In the genomic region with DNA sequence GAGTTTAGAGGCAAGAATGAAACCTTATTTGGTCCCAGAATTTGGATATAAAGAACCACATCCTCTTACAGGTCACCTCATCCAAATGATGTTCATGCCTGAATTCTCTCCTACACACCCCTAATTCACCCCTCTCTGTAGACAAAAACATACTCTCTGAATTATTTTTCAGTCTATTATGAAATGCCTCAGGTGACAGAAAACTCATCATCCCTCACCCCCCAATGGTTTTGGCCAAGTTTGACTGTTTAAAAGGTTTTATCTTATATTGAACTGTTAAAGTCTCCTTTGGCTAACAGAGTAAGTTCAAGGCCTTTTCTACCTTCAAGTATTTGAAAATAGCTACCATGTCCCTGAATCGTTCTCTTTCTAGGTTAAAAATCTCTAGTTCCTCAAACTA, we compare ENCODE assay signal across 33 cellular contexts. TPM values are rescaled to one million over a fixed set of nuclear protein-coding genes. Genes with fewer than 3 reads are reported as not detected.
A peak's percentile ranks its signal among the peaks of the same experiment; 100 is the strongest.
DNase-seq lines count a peak whose midpoint lies in the region; ATAC-seq and TF ChIP-seq lines count a peak whose summit lies in the region.
"Had no signal": no experiment of that assay in that cellular context is flagged by ENCODE, and none has a peak within 500 bp of the region (broad histone marks: within the 10 kb centered on the region; RNA-seq: fewer than 3 reads in every experiment).

No MANE protein-coding gene starts in this region.

- H3K27ac Mint-ChIP-seq in T-helper 2 cell treated with Interferon-gamma antibody and Interleukin-4, amounts not matched to agents 5 μg/mL and 100 μg/mL, for 36 hours: peak overlapping the region; percentile 31
- H3K27ac Mint-ChIP-seq in CD14-positive monocyte (peak overlapping the region in 5 of 7 donors; percentile 20 to 60 (median 47)), memory B cell (peak overlapping the region; percentile 94)
- H3K27ac Mint-ChIP-seq: mesothelial cell of epicardium had no signal

- H4K20me1 ChIP-seq in OCI-LY7 (ENCODE audit: insufficient read depth, low read length): no peaks in the 10 kb centered on the region

- no peak for ATAC-seq in memory B cell (ENCODE audit: low read depth)
- ATAC-seq: gastroesophageal sphincter, GM12878, K562, Panc1, psoas muscle, SK-N-SH treated with all-trans-retinoic acid at 6 μM for 48 hours had no signal

- peaks cover 98% of the 10 kb centered on the region for H3K4me1 ChIP-seq in OCI-LY7 (ENCODE audit: insufficient read depth, low read length, poor library complexity, severe bottlenecking)
- H3K4me1 ChIP-seq: psoas muscle, sigmoid colon, testis had no signal

- H3K9me3 ChIP-seq in OCI-LY7 (ENCODE audit: low read length): peaks cover 14% of the 10 kb centered on the region; the same call in 1 of the 2 replicates
- H3K9me3 ChIP-seq: gastroesophageal sphincter, psoas muscle, testis had no signal

- POLR2A ChIA-PET in OCI-LY7 (lab: Charles Lee): interaction anchor here (0.6 to 1.2 kb wide), 4 partner anchors 16 to 1025 kb away, joined by 3 read pairs; no protein-coding TSS in a partner anchor

- peak overlapping the region; percentile 32 for H3K4me3 Mint-ChIP-seq in T-helper 2 cell treated with Interferon-gamma antibody and Interleukin-4, amounts not matched to agents 5 μg/mL and 100 μg/mL, for 36 hours
- H3K4me3 Mint-ChIP-seq in CD14-positive monocyte: no peak overlapping the region
- H3K4me3 Mint-ChIP-seq in memory B cell: peak overlapping the region; percentile 63
- H3K4me3 Mint-ChIP-seq: mesothelial cell of epicardium had no signal

- CTCF ChIA-PET in OCI-LY7 (lab: Charles Lee; ENCODE audit: unreplicated experiment): no interaction called here

- TF ChIP-seq CTCF in CD14-positive monocyte (IDR thresholded peaks at IDR 0.05): no peak
- no peak for TF ChIP-seq CTCF in OCI-LY7 (conservative IDR thresholded peaks at IDR 0.05; ENCODE audit: low read length)

- H3K27ac ChIP-seq in OCI-LY7 (ENCODE audit: low read depth, low read length, poor library complexity, severe bottlenecking): peak overlapping the region; percentile 60
- H3K27ac ChIP-seq: gastroesophageal sphincter, hepatocyte, psoas muscle, sigmoid colon, testis, WERI-Rb-1 had no signal

- H2AFZ ChIP-seq in OCI-LY7 (ENCODE audit: low read length): peak overlapping the region; percentile 54; the same call in 1 of the 2 replicates
- H2AFZ ChIP-seq: hepatocyte had no signal

- no peaks in the 10 kb centered on the region for H3K9me2 ChIP-seq in OCI-LY7 (ENCODE audit: insufficient read depth, low read length)

- intact Hi-C loops in CD14-positive monocyte (cut with micrococcal nuclease): no loop called here
- intact Hi-C loops in OCI-LY7 (cut with micrococcal nuclease; ENCODE audit: unreplicated experiment): loop anchor here (10.0 kb wide), 1 partner anchor 494 kb away; no protein-coding TSS in a partner anchor

- no peaks in the 10 kb centered on the region for H3K27me3 Mint-ChIP-seq in T-helper 2 cell treated with Interferon-gamma antibody and Interleukin-4, amounts not matched to agents 5 μg/mL and 100 μg/mL, for 36 hours (ENCODE audit: low read depth)
- H3K27me3 Mint-ChIP-seq in CD14-positive monocyte (ENCODE audit: low read depth in 3 of 3): peaks cover 0 to 3% (median 1%) of the 10 kb centered on the region in 3 donors
- no peaks in the 10 kb centered on the region for H3K27me3 Mint-ChIP-seq in memory B cell
- H3K27me3 Mint-ChIP-seq: activated naive CD4-positive, alpha-beta T cell treated with anti-CD3 and anti-CD28 coated beads, Interleukin-2, amount 50 U/mL, for 24 hours had no signal

- H3K9me3 Mint-ChIP-seq in T-helper 2 cell treated with Interferon-gamma antibody and Interleukin-4, amounts not matched to agents 5 μg/mL and 100 μg/mL, for 36 hours: peaks cover 23% of the 10 kb centered on the region
- peaks cover 0 to 2% (median 0%) of the 10 kb centered on the region in 7 donors for H3K9me3 Mint-ChIP-seq in CD14-positive monocyte
- H3K9me3 Mint-ChIP-seq in memory B cell: peaks cover 2% of the 10 kb centered on the region
- H3K9me3 Mint-ChIP-seq: activated naive CD4-positive, alpha-beta T cell treated with anti-CD3 and anti-CD28 coated beads, Interleukin-2, amount 50 U/mL, for 24 hours had no signal

- peaks cover 26% of the 10 kb centered on the region; the same call in 1 of the 2 replicates for H3K79me2 ChIP-seq in OCI-LY7 (ENCODE audit: insufficient read depth, low read depth, low read length)
- H3K79me2 ChIP-seq: hepatocyte had no signal

- peaks cover 5% of the 10 kb centered on the region; the same call in 1 of the 2 replicates for H3K36me3 ChIP-seq in OCI-LY7 (ENCODE audit: insufficient read depth, low read length)
- H3K36me3 ChIP-seq: gastroesophageal sphincter, sigmoid colon, WERI-Rb-1 had no signal

- peaks cover 29% of the 10 kb centered on the region for H3K36me3 Mint-ChIP-seq in T-helper 2 cell treated with Interferon-gamma antibody and Interleukin-4, amounts not matched to agents 5 μg/mL and 100 μg/mL, for 36 hours (ENCODE audit: low read depth)
- peaks cover 1 to 9% of the 10 kb centered on the region in 2 donors for H3K36me3 Mint-ChIP-seq in CD14-positive monocyte
- H3K36me3 Mint-ChIP-seq in memory B cell: peaks cover 13% of the 10 kb centered on the region
- H3K36me3 Mint-ChIP-seq: mesothelial cell of epicardium had no signal

- peaks cover 59% of the 10 kb centered on the region for H3K4me1 Mint-ChIP-seq in T-helper 2 cell treated with Interferon-gamma antibody and Interleukin-4, amounts not matched to agents 5 μg/mL and 100 μg/mL, for 36 hours (ENCODE audit: low read depth)
- H3K4me1 Mint-ChIP-seq in CD14-positive monocyte (peaks cover 82% of the 10 kb centered on the region), memory B cell (peaks cover 45% of the 10 kb centered on the region)
- H3K4me1 Mint-ChIP-seq: mesothelial cell of epicardium had no signal

- BruUV-seq in OCI-LY7 (replicated peaks; lab: Mats Ljungman, UMichigan): no TSS peak

- H3K4me3 ChIP-seq in OCI-LY7 (ENCODE audit: low read depth, low read length, poor library complexity, severe bottlenecking): no peak overlapping the region
- H3K4me3 ChIP-seq: gastroesophageal sphincter, GM12878, hepatocyte, K562, psoas muscle, sigmoid colon, testis had no signal

- peak overlapping the region; percentile 85 for H3K4me2 ChIP-seq in OCI-LY7 (ENCODE audit: low read length)
- H3K4me2 ChIP-seq: hepatocyte had no signal

- no peak for DNase-seq in T-helper 2 cell treated with Interferon-gamma antibody and Interleukin-4, amounts not matched to agents 5 μg/mL and 100 μg/mL, for 36 hours (ENCODE audit: low spot score)
- DNase-seq in T-helper 2 cell (no peak), CD14-positive monocyte (ENCODE audit: low spot score) (no peak), OCI-LY7 (ENCODE audit: low spot score) (no peak), memory B cell (ENCODE audit: low spot score in 2 of 2) (no peak), putamen (ENCODE audit: low spot score) (no peak), AG08395 (ENCODE audit: low spot score) (no peak), NCI-H1105 treated with DMSO at 0.1 percent for 48 hours (lab: John Stamatoyannopoulos, UW) (no peak)
- DNase-seq: anterior cingulate cortex; DMS153; kidney glomerular epithelial cell; NCI-H2029 treated with DMSO at 0.1 percent for 48 hours; NCI-H524 treated with DMSO at 0.1 percent for 48 hours; NK-92 treated with Interleukin-12 subunit alpha and Interleukin-12 subunit beta, amount 100 ng/mL, for 24 hours; occipital lobe; psoas muscle; Right ventricle myocardium superior; sigmoid colon; stimulated activated CD4-positive, alpha-beta T cell treated with anti-CD3 and anti-CD28 coated beads, Interleukin-4, amount 100 ng/mL, for 4 hours; stimulated activated naive CD4-positive, alpha-beta T cell; T1000; testis; WERI-Rb-1 had no signal

RNA-seq across cellular contexts. Expression of gene CD180, which starts 2.3 kb away (rescaled TPM):
- 10 to 100 TPM; 11.7 to 22.0 TPM for polyA plus RNA-seq in CD14-positive monocyte
- 11.1 and 14.4 TPM in 2 replicates for total RNA-seq in OCI-LY7 (2014; rRNA removed; shearing (Covaris generic))
- total RNA-seq in OCI-LY7 (2022): 14.7 and 15.7 TPM in 2 replicates
- total RNA-seq: bronchial epithelial cell, H4, mesothelial cell of epicardium had no signal
- polyA plus RNA-seq: hepatocyte had no signal

Comparison
In these comparisons a context has a peak if more than half of its experiments do, and no peak if none do; other contexts are left out.
1. H3K27ac Mint-ChIP-seq: peak in every context shown above with its lines; median percentile 94 in memory B cell; 47 in CD14-positive monocyte; 31 in T-helper 2 cell treated with Interferon-gamma antibody and Interleukin-4, amounts not matched to agents 5 μg/mL and 100 μg/mL, for 36 hours.
2. H3K4me3 Mint-ChIP-seq: peak in T-helper 2 cell treated with Interferon-gamma antibody and Interleukin-4, amounts not matched to agents 5 μg/mL and 100 μg/mL, for 36 hours (single experiment) and memory B cell (single experiment); none in CD14-positive monocyte (0 of 2).